25 cellular contexts compared by ENCODE assay signal in genomic region chr11:9148035-9148434, GRCh38. TPM values are rescaled to one million over a fixed set of nuclear protein-coding genes. Genes with fewer than 3 reads are reported as not detected.
"Had no signal": no experiment of that assay in that cellular context is flagged by ENCODE, and none has a peak within 500 bp of the region (broad histone marks: within the 10 kb centered on the region; RNA-seq: fewer than 3 reads in every experiment).

No MANE protein-coding gene starts in this region.

- H3K27me3 Mint-ChIP-seq: activated CD8-positive, alpha-beta T cell treated with anti-CD3 and anti-CD28 coated beads for 36 hours; stimulated activated memory B cell treated with anti-CD40 and anti-IgM and Interleukin-4, amounts not matched to agents 10 μg/mL and 1 μg/mL and 100 μg/mL, for 72 hours had no signal

- H3K27ac ChIP-seq: colonic mucosa, gastroesophageal sphincter, pancreas, prostate gland, skin epidermis, transverse colon, uterus had no signal

- H3K9me3 Mint-ChIP-seq: activated CD8-positive, alpha-beta T cell treated with anti-CD3 and anti-CD28 coated beads for 36 hours; activated T-cell treated with anti-CD3 and anti-CD28 coated beads, Interleukin-2, amount 50 U/mL, for 72 hours; stimulated activated memory B cell treated with anti-CD40 and anti-IgM and Interleukin-4, amounts not matched to agents 10 μg/mL and 1 μg/mL and 100 μg/mL, for 72 hours had no signal

- H3K36me3 ChIP-seq: colonic mucosa, uterus had no signal

- DNase-seq: activated CD4-positive, alpha-beta T cell treated with anti-CD3 and anti-CD28 coated beads, Interleukin-2, amount 50 U/mL, for 1 hour; activated CD4-positive, CD25-positive, alpha-beta regulatory T cell treated with anti-CD3 and anti-CD28 coated beads, Interleukin-2, amount 50 U/mL, for 72 hours; activated CD8-positive, alpha-beta T cell treated with anti-CD3 and anti-CD28 coated beads for 36 hours; activated naive CD4-positive, alpha-beta T cell treated with Interleukin-2 at 50 U/mL for 16 hours; activated T-cell treated with anti-CD3 and anti-CD28 coated beads, Interleukin-2, amount 50 U/mL, for 72 hours; anterior cingulate cortex; colonic mucosa; effector CD8-positive, alpha-beta T cell; hippocampal formation; left cardiac atrium; nucleus accumbens; pancreas; retina; stimulated activated CD4-positive, alpha-beta T cell treated with anti-CD3 and anti-CD28 coated beads, Interleukin-4, amount 100 ng/mL, for 4 hours; stimulated activated CD8-positive, alpha-beta memory T cell treated with anti-CD3 and anti-CD28 coated beads, Interleukin-4, amount 100 ng/mL, for 48 hours; T-helper 2 cell; transverse colon; uterus had no signal

- H3K4me1 ChIP-seq: colonic mucosa, gastroesophageal sphincter, pancreas, prostate gland, transverse colon, uterus had no signal

- H3K4me3 ChIP-seq: colonic mucosa, gastroesophageal sphincter, pancreas, prostate gland, skin epidermis, transverse colon, uterus had no signal

- H3K4me3 Mint-ChIP-seq: activated CD8-positive, alpha-beta T cell treated with anti-CD3 and anti-CD28 coated beads for 36 hours; activated T-cell treated with anti-CD3 and anti-CD28 coated beads, Interleukin-2, amount 50 U/mL, for 72 hours; stimulated activated memory B cell treated with anti-CD40 and anti-IgM and Interleukin-4, amounts not matched to agents 10 μg/mL and 1 μg/mL and 100 μg/mL, for 72 hours had no signal

- H3K27me3 ChIP-seq: colonic mucosa, gastroesophageal sphincter, pancreas, transverse colon, uterus had no signal

- ATAC-seq: activated CD8-positive, alpha-beta T cell treated with anti-CD3 and anti-CD28 coated beads for 36 hours; activated T-cell treated with anti-CD3 and anti-CD28 coated beads, Interleukin-2, amount 50 U/mL, for 72 hours; gastroesophageal sphincter; left cardiac atrium; pancreas; sciatic nerve; stimulated activated memory B cell treated with anti-CD40 and anti-IgM and Interleukin-4, amounts not matched to agents 10 μg/mL and 1 μg/mL and 100 μg/mL, for 72 hours had no signal

- FAIRE-seq: endometrium, keratinocyte, pancreas had no signal

- H3K27ac Mint-ChIP-seq: activated T-cell treated with anti-CD3 and anti-CD28 coated beads, Interleukin-2, amount 50 U/mL, for 72 hours; stimulated activated memory B cell treated with anti-CD40 and anti-IgM and Interleukin-4, amounts not matched to agents 10 μg/mL and 1 μg/mL and 100 μg/mL, for 72 hours had no signal

- H3K4me1 Mint-ChIP-seq: stimulated activated memory B cell treated with anti-CD40 and anti-IgM and Interleukin-4, amounts not matched to agents 10 μg/mL and 1 μg/mL and 100 μg/mL, for 72 hours had no signal

- H3K9me3 ChIP-seq: colonic mucosa, gastroesophageal sphincter, pancreas, prostate gland, transverse colon, uterus had no signal

RNA-seq across cellular contexts. Expression of gene SCUBE2, which starts 56.6 kb away (rescaled TPM):
- total RNA-seq: activated CD8-positive, alpha-beta T cell treated with anti-CD3 and anti-CD28 coated beads for 36 hours had no signal
